ENCODE assay signal across 8 cellular contexts in genomic region chr3:195094211-195094921, GRCh38.
DNase-seq lines count a peak whose midpoint lies in the region; ATAC-seq and TF ChIP-seq lines count a peak whose summit lies in the region.

No MANE protein-coding gene starts in this region.

- peaks cover 5% of the 10 kb centered on the region for H3K4me1 ChIP-seq in adipocyte (ENCODE audit: control insufficient read depth, insufficient read depth, low read length)
- peaks cover 10 to 57% (median 30%) of the 10 kb centered on the region in 6 donors for H3K4me1 ChIP-seq in spleen

- H3K9me3 Mint-ChIP-seq in activated T-helper 17 cell treated with anti-CD3 and anti-CD28 coated beads, Interleukin-2, amount 50 U/mL, for 72 hours = no peaks in the 10 kb centered on the region

- 68 to 87% (median 72%) methylated on average over 31 to 32 of the region's 32 CpGs for WGBS in spleen, 5 donors

- intact Hi-C loops in spleen (cut with DNase I; ENCODE audit: low total_unique reads) = no loop called here

- H3K27me3 ChIP-seq in adipocyte (replicated peaks; ENCODE audit: control insufficient read depth, insufficient read depth, low read length) (no peaks in the 10 kb centered on the region), spleen (replicated peaks in 1 of 7) (no peaks in the 10 kb centered on the region)

- H3K36me3 Mint-ChIP-seq in activated T-helper 17 cell treated with anti-CD3 and anti-CD28 coated beads, Interleukin-2, amount 50 U/mL, for 72 hours (ENCODE audit: low read depth) = no peaks in the 10 kb centered on the region

- no peaks in the 10 kb centered on the region for H3K27me3 Mint-ChIP-seq in activated T-helper 17 cell treated with anti-CD3 and anti-CD28 coated beads, Interleukin-2, amount 50 U/mL, for 72 hours

- no peak overlapping the region for H3K9ac ChIP-seq in adipocyte (ENCODE audit: low read length)

- ATAC-seq in HG02970 (IDR thresholded peaks at IDR 0.05; ENCODE audit: low FRiP score, unreplicated experiment) = peak; percentile 49
- ATAC-seq in activated T-helper 17 cell treated with anti-CD3 and anti-CD28 coated beads, Interleukin-2, amount 50 U/mL, for 72 hours (replicated peaks) = no peak

- H3K36me3 ChIP-seq in adipocyte (ENCODE audit: control insufficient read depth, insufficient read depth, low read length, severe bottlenecking) (no peaks in the 10 kb centered on the region), spleen (no peaks in the 10 kb centered on the region)

- peak; percentile 69 for DNase-seq in GM19238 (ENCODE audit: insufficient read length, low spot score)
- peak; percentile 34 for DNase-seq in adipocyte (ENCODE audit: low read depth)
- DNase-seq in spleen = peak; percentile 93
- DNase-seq in NCI-H526 treated with DMSO at 0.1 percent for 48 hours (lab: John Stamatoyannopoulos, UW) = no peak
- DNase-seq in AG08395 (ENCODE audit: low spot score) = no peak
- no peak for DNase-seq in occipital lobe (lab: John Stamatoyannopoulos, UW)

- H3K27ac ChIP-seq in spleen = peak overlapping the region in 4 of 8 donors; percentile 65 to 81 (median 67)

- TF ChIP-seq POLR2A in spleen (IDR thresholded peaks at IDR 0.05) = no peak

- H3K9me3 ChIP-seq in adipocyte (ENCODE audit: control insufficient read depth, low read length) = no peaks in the 10 kb centered on the region
- no peaks in the 10 kb centered on the region for H3K9me3 ChIP-seq in spleen

- no peak overlapping the region for H3K4me3 ChIP-seq in adipocyte (ENCODE audit: low read length)
- peak overlapping the region in 1 of 8 donors; percentile 35 for H3K4me3 ChIP-seq in spleen

- no peak overlapping the region for H3K4me3 Mint-ChIP-seq in activated T-helper 17 cell treated with anti-CD3 and anti-CD28 coated beads, Interleukin-2, amount 50 U/mL, for 72 hours

- TF ChIP-seq CTCF in spleen (IDR thresholded peaks at IDR 0.05 in 8 of 11, conservative IDR thresholded peaks at IDR 0.05 in 3 of 11) = no peak

- H3K27ac Mint-ChIP-seq in activated T-helper 17 cell treated with anti-CD3 and anti-CD28 coated beads, Interleukin-2, amount 50 U/mL, for 72 hours = no peak overlapping the region

- no peaks in the 10 kb centered on the region for H3K4me1 Mint-ChIP-seq in activated T-helper 17 cell treated with anti-CD3 and anti-CD28 coated beads, Interleukin-2, amount 50 U/mL, for 72 hours

Comparison
In these comparisons a context has a peak if more than half of its experiments do, and no peak if none do; other contexts are left out.
1. DNase-seq: peak in GM19238 (single experiment), adipocyte (single experiment) and spleen (single experiment); none in NCI-H526 treated with DMSO at 0.1 percent for 48 hours (single experiment), AG08395 (single experiment) and occipital lobe (single experiment).